22 cellular contexts compared by ENCODE assay signal in the genomic region with DNA sequence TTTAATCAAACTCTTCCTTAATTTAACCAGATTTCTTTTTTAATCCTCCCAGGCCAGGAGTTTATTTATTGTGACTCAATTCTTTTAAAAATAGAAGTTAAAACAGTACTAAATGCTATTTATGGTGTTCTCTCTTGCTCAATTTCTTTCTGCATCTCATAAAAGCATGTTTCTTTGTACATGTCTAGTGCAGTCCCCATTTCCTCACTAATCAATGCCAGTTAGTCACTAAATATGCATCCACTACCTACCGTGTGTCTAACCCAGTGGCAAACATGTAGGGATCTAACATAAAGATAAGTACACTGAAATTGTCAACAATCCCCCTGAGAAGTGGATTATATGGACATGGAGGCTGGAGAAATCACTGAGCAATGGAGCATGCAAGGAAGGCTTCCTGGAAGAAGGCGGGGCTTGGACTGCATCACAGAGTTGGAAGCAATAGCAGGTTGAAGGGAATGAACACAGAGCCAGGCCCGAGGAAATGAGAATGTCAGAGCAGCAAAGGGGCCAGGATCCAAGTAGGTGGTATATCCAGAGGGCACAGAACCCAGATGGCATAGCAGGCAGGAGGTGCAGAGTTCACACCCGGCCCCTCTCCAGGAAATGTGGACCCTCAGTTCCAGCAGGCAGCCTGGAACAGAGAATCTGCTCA.
DNase-seq lines count a peak whose midpoint lies in the region; ATAC-seq, FAIRE-seq and TF ChIP-seq lines count a peak whose summit lies in the region.
"Had no signal": no experiment of that assay in that cellular context is flagged by ENCODE, and none has a peak within 500 bp of the region (broad histone marks: within the 10 kb centered on the region; RNA-seq: fewer than 3 reads in every experiment).

No MANE protein-coding gene starts in this region.

- no peak for TF ChIP-seq RAD21 in K562 (CRISPR knock-in tag; conservative IDR thresholded peaks at IDR 0.05 in 1 of 2, IDR thresholded peaks at IDR 0.05 in 1 of 2)

- peaks cover 26% of the 10 kb centered on the region for H3K4me1 ChIP-seq in GM23248 (ENCODE audit: insufficient read depth)
- no peaks in the 10 kb centered on the region; a peak in 1 of 5 replicates for H3K4me1 ChIP-seq in K562 (replicated peaks in 1 of 2; ENCODE audit: control insufficient read depth in 2 of 2, insufficient read depth in 2 of 2, low read length in 2 of 2)
- no peaks in the 10 kb centered on the region for H3K4me1 ChIP-seq in mucosa of descending colon (ENCODE audit: low read depth)
- H3K4me1 ChIP-seq: pancreas had no signal

- peak overlapping the region; percentile 49 for H3K4me2 ChIP-seq in GM23248 (ENCODE audit: unreplicated experiment)
- no peak overlapping the region for H3K4me2 ChIP-seq in K562 (ENCODE audit: insufficient read depth, low read length)
- H3K4me2 ChIP-seq: GM23338 had no signal

- FAIRE-seq in K562 (lab: Jason Lieb, UNC): no peak
- FAIRE-seq: endometrium, pancreas had no signal

- no peaks in the 10 kb centered on the region for H3K27me3 Mint-ChIP-seq in activated CD4-positive, alpha-beta memory T cell treated with anti-CD3 and anti-CD28 coated beads, Interleukin-2, amount 10 ng/mL, durations not matched to agents 7 days and 5 days

- no TSS peak for BruUV-seq in K562 (replicated peaks; lab: Mats Ljungman, UMichigan)

- intact Hi-C loops in K562 (cut with micrococcal nuclease) (no loop called here), mucosa of descending colon (cut with DNase I, micrococcal nuclease) (no loop called here)

- H3K27ac Mint-ChIP-seq in activated CD4-positive, alpha-beta memory T cell treated with anti-CD3 and anti-CD28 coated beads, Interleukin-2, amount 10 ng/mL, durations not matched to agents 7 days and 5 days: no peak overlapping the region
- H3K27ac Mint-ChIP-seq: GM23338 had no signal

- H3K9me1 ChIP-seq in K562 (ENCODE audit: control insufficient read depth, insufficient read depth, low read length): no peaks in the 10 kb centered on the region

- in situ Hi-C loops in GM23248 (cut with MboI): no loop called here
- in situ Hi-C loops in K562 (cut with MboI): no loop called here

- WGBS in GM23248 (ENCODE audit: low coverage in 1 of 2, low lambda C conversion rate in 2 of 2, missing lambda C conversion rate in 2 of 2), 2 experiments: 54 to 70% methylated on average over 4 of the region's 4 CpGs
- 42% methylated on average over 4 of the region's 4 CpGs for WGBS in K562 (ENCODE audit: insufficient coverage, low coverage, missing lambda C conversion rate)

- no peaks in the 10 kb centered on the region for H3K9me3 Mint-ChIP-seq in activated CD4-positive, alpha-beta memory T cell treated with anti-CD3 and anti-CD28 coated beads, Interleukin-2, amount 10 ng/mL, durations not matched to agents 7 days and 5 days
- H3K9me3 Mint-ChIP-seq: GM23338 had no signal

- H3K36me3 ChIP-seq in GM23248 (ENCODE audit: low read depth): no peaks in the 10 kb centered on the region
- no peaks in the 10 kb centered on the region for H3K36me3 ChIP-seq in K562 (ENCODE audit: control insufficient read depth, insufficient read depth, low read length)
- H3K36me3 ChIP-seq in mucosa of descending colon (ENCODE audit: low read depth): no peaks in the 10 kb centered on the region
- H3K36me3 ChIP-seq: adrenal gland, left ventricle myocardium inferior, pancreas had no signal

- no peaks in the 10 kb centered on the region for H3K9me3 ChIP-seq in GM23248 (ENCODE audit: low read depth)
- no peaks in the 10 kb centered on the region for H3K9me3 ChIP-seq in K562 (replicated peaks; ENCODE audit: control insufficient read depth, insufficient read depth, low read depth, low read length)
- H3K9me3 ChIP-seq in mucosa of descending colon: no peaks in the 10 kb centered on the region
- H3K9me3 ChIP-seq: adrenal gland; BLaER1 treated with 17β-estradiol and CSF1 and Interleukin-3, amounts not matched to agents 10 nM and 100 nM; left ventricle myocardium inferior; pancreas had no signal

- TF ChIP-seq POLR2A in K562 (conservative IDR thresholded peaks at IDR 0.05): no peak

- H3K9ac ChIP-seq in GM23248: no peak overlapping the region
- no peak overlapping the region for H3K9ac ChIP-seq in K562 (ENCODE audit: insufficient read depth in 1 of 2, low read depth in 2 of 2, low read length in 2 of 2)
- H3K9ac ChIP-seq: BLaER1 treated with 17β-estradiol and CSF1 and Interleukin-3, amounts not matched to agents 10 nM and 100 nM had no signal

- peaks cover 19% of the 10 kb centered on the region for H3F3A ChIP-seq in GM23248 (ENCODE audit: insufficient read depth)

- ATAC-seq in K562 (no peak), mucosa of descending colon (peak; percentile 34), GM21423 (IDR thresholded peaks at IDR 0.05; ENCODE audit: unreplicated experiment) (no peak), GM18868 (IDR thresholded peaks at IDR 0.05; ENCODE audit: unreplicated experiment) (no peak)
- ATAC-seq: pancreas had no signal

- no peaks in the 10 kb centered on the region for H3K79me2 ChIP-seq in GM23248 (ENCODE audit: insufficient read depth)
- no peaks in the 10 kb centered on the region for H3K79me2 ChIP-seq in K562 (ENCODE audit: control insufficient read depth, insufficient read depth, low read length)

- H3K4me3 ChIP-seq in GM23248: no peak overlapping the region
- no peak overlapping the region for H3K4me3 ChIP-seq in K562
- H3K4me3 ChIP-seq in mucosa of descending colon: no peak overlapping the region
- H3K4me3 ChIP-seq: adrenal gland; BLaER1 treated with 17β-estradiol and CSF1 and Interleukin-3, amounts not matched to agents 10 nM and 100 nM; GM23338; left ventricle myocardium inferior; pancreas had no signal

- H2AFZ ChIP-seq in GM23248 (no peak overlapping the region), K562 (ENCODE audit: low read depth, low read length) (no peak overlapping the region)
- H2AFZ ChIP-seq: GM23338 had no signal

- peaks cover 5% of the 10 kb centered on the region for H3K36me3 Mint-ChIP-seq in activated CD4-positive, alpha-beta memory T cell treated with anti-CD3 and anti-CD28 coated beads, Interleukin-2, amount 10 ng/mL, durations not matched to agents 7 days and 5 days (ENCODE audit: low read depth)

- POLR2A ChIA-PET in K562 (lab: Yijun Ruan, JAX): interaction anchor here (0.8 kb wide), 1 partner anchor 11 kb away, joined by 5 read pairs; no protein-coding TSS in a partner anchor
- POLR2A ChIA-PET in activated CD4-positive, alpha-beta memory T cell treated with anti-CD3 and anti-CD28 coated beads, Interleukin-2, amount 10 ng/mL, durations not matched to agents 7 days and 5 days (lab: Charles Lee): no interaction called here

- H3K27ac ChIP-seq in GM23248: peak overlapping the region; percentile 22
- no peak overlapping the region for H3K27ac ChIP-seq in K562 (ENCODE audit: extremely low read depth, low read depth, low read length)
- H3K27ac ChIP-seq: left ventricle myocardium inferior, pancreas, VCaP had no signal

- no peaks in the 10 kb centered on the region for H3K4me1 Mint-ChIP-seq in activated CD4-positive, alpha-beta memory T cell treated with anti-CD3 and anti-CD28 coated beads, Interleukin-2, amount 10 ng/mL, durations not matched to agents 7 days and 5 days

- H3K27me3 ChIP-seq in GM23248 (replicated peaks; ENCODE audit: insufficient read depth) (no peaks in the 10 kb centered on the region), K562 (ENCODE audit: control insufficient read depth in 2 of 2, insufficient read depth in 2 of 2, low read length in 2 of 2) (no peaks in the 10 kb centered on the region)
- H3K27me3 ChIP-seq: adrenal gland; BLaER1 treated with 17β-estradiol and CSF1 and Interleukin-3, amounts not matched to agents 10 nM and 100 nM; pancreas had no signal

- no peaks in the 10 kb centered on the region for H3K9me2 ChIP-seq in GM23248 (ENCODE audit: insufficient read depth)

- CTCF ChIA-PET in K562 (lab: Yijun Ruan, JAX; ENCODE audit: low intra/inter-chr PET ratio): no interaction called here
- CTCF ChIA-PET in activated CD4-positive, alpha-beta memory T cell treated with anti-CD3 and anti-CD28 coated beads, Interleukin-2, amount 10 ng/mL, durations not matched to agents 7 days and 5 days (lab: Charles Lee): no interaction called here

- H3K4me3 Mint-ChIP-seq in activated CD4-positive, alpha-beta memory T cell treated with anti-CD3 and anti-CD28 coated beads, Interleukin-2, amount 10 ng/mL, durations not matched to agents 7 days and 5 days: no peak overlapping the region
- H3K4me3 Mint-ChIP-seq: GM23338 had no signal

- TF ChIP-seq CTCF in K562 (IDR thresholded peaks at IDR 0.05 in 2 of 3, conservative IDR thresholded peaks at IDR 0.05 in 1 of 3; ENCODE audit: insufficient read depth in 2 of 3, low read depth in 1 of 3, low read length in 3 of 3): no peak
- TF ChIP-seq CTCF in mucosa of descending colon (IDR thresholded peaks at IDR 0.05): no peak

- no peak for TF ChIP-seq EP300 in K562 (IDR thresholded peaks at IDR 0.05; ENCODE audit: low read length)

- H4K20me1 ChIP-seq in GM23248 (ENCODE audit: insufficient read depth) (no peaks in the 10 kb centered on the region), K562 (replicated peaks; ENCODE audit: control insufficient read depth, insufficient read depth, low read length) (no peaks in the 10 kb centered on the region)
- H4K20me1 ChIP-seq: BLaER1 treated with 17β-estradiol and CSF1 and Interleukin-3, amounts not matched to agents 10 nM and 100 nM had no signal

- DNase-seq in AG08395 (ENCODE audit: low spot score) (peak; percentile 34), GM23248 (peak; percentile 46), K562 (ENCODE audit: extremely low read depth in 1 of 4, low spot score in 3 of 4) (no peak), mucosa of descending colon (no peak)
- DNase-seq in effector CD8-positive, alpha-beta T cell (lab: John Stamatoyannopoulos, UW): no peak
- DNase-seq in activated CD4-positive, alpha-beta memory T cell treated with anti-CD3 and anti-CD28 coated beads, Interleukin-2, amount 10 ng/mL, durations not matched to agents 7 days and 5 days: no peak
- DNase-seq: activated CD4-positive, alpha-beta T cell treated with anti-CD3 and anti-CD28 coated beads, Interleukin-2, amount 50 U/mL, for 48 hours; activated T-cell treated with anti-CD3 and anti-CD28 coated beads, Interleukin-2, amount 50 U/mL, for 48 hours; adrenal gland; central memory CD4-positive, alpha-beta T cell; DMS 273 treated with DMSO at 0.1 percent for 48 hours; left ventricle myocardium inferior; NCI-H1092; NCI-H2107; NCI-H748 treated with DMSO at 0.1 percent for 48 hours; pancreas had no signal

TF ChIP-seq in K562, 482 proteins besides CTCF, POLR2A, EP300 and RAD21 (continues in another document):
- TF ChIP-seq TAF15 (IDR thresholded peaks at IDR 0.05; ENCODE audit: low read depth, low read length): no peak
- peak; percentile 82 for TF ChIP-seq ZFP36 (IDR thresholded peaks at IDR 0.05; ENCODE audit: low read depth, low read length, partially characterized antibody)
- TF ChIP-seq ZNF175 (CRISPR knock-in tag; IDR thresholded peaks at IDR 0.05; ENCODE audit: low read depth): no peak
- TF ChIP-seq DACH1 (IDR thresholded peaks at IDR 0.05; ENCODE audit: partially characterized antibody): no peak
- TF ChIP-seq ZNF785 (CRISPR knock-in tag; IDR thresholded peaks at IDR 0.05): no peak
- no peak for TF ChIP-seq SMARCB1 (IDR thresholded peaks at IDR 0.05; ENCODE audit: insufficient read length, low read depth)
- TF ChIP-seq RFX1 (IDR thresholded peaks at IDR 0.05): no peak

Comparison
In these comparisons a context has a peak if more than half of its experiments do, and no peak if none do; other contexts are left out.
1. DNase-seq: peak in AG08395 (single experiment) and GM23248 (single experiment); none in K562 (0 of 4), mucosa of descending colon (0 of 3), effector CD8-positive, alpha-beta T cell (single experiment) and activated CD4-positive, alpha-beta memory T cell treated with anti-CD3 and anti-CD28 coated beads, Interleukin-2, amount 10 ng/mL, durations not matched to agents 7 days and 5 days (single experiment).